Comparison of ENCODE assay signal across 8 cellular contexts in the genomic region with DNA sequence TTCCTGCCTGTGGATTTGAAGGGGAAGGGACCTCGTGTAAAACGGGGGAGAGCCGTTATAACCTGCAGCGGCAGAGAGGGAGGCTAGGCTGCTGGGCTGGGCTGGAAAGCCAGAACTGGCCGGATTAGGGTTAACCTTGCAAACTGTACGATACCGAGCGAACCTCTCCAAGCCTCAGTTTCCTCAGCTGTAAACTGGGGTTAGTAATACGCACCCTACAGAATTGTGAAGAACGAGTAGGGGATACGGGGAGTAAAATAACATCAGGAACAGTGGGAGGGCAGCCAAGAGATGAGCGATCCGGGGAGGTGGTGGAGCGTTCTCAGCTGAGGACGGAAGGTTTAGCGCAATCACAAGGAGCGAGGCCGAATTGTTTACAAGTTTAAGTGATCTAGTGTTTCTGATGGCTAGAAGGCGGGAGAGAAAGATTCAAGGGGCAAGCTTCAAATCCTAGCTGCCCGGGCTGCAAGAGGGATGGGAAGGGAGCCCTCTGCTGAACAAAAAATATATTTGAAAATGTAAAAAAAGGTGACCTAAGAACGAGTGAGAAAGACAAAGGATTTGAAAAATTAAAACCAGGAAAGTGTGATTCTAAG. TPM values are rescaled to one million over a fixed set of nuclear protein-coding genes. Genes with fewer than 3 reads are reported as not detected.
A peak's percentile ranks its signal among the peaks of the same experiment; 100 is the strongest.
DNase-seq lines count a peak whose midpoint lies in the region; ATAC-seq and TF ChIP-seq lines count a peak whose summit lies in the region.

No MANE protein-coding gene starts in this region.

- no peak overlapping the region for H4K12ac ChIP-seq in trophoblast cell (ENCODE audit: low read depth, low read length)

- H3K79me1 ChIP-seq in trophoblast cell (ENCODE audit: low read length): peaks cover 3% of the 10 kb centered on the region

- intact Hi-C loops in left ventricle myocardium inferior (cut with micrococcal nuclease): loop anchor here (5.0 kb wide), 1 partner anchor 86 kb away; no protein-coding TSS in a partner anchor

- no peak overlapping the region for H2BK12ac ChIP-seq in trophoblast cell (ENCODE audit: low read length)

- no peaks in the 10 kb centered on the region for H3K79me2 ChIP-seq in trophoblast cell (ENCODE audit: control insufficient read depth, insufficient read depth, low read length, poor library complexity)

- H2AFZ ChIP-seq in trophoblast cell (ENCODE audit: insufficient read depth, low read length, poor library complexity): peak overlapping the region; percentile 67

- no peaks in the 10 kb centered on the region for H3K36me3 ChIP-seq in NT2/D1 (ENCODE audit: insufficient read depth, insufficient read length, low read length)
- H3K36me3 ChIP-seq in left ventricle myocardium inferior: no peaks in the 10 kb centered on the region
- no peaks in the 10 kb centered on the region for H3K36me3 ChIP-seq in trophoblast cell (ENCODE audit: control insufficient read depth in 1 of 2, insufficient read depth in 2 of 2, low read length in 2 of 2)

- H3K14ac ChIP-seq in trophoblast cell (ENCODE audit: low read length): no peak overlapping the region

- H3K9ac ChIP-seq in NT2/D1 (ENCODE audit: insufficient read length, low read depth): peak overlapping the region; percentile 87
- H3K9ac ChIP-seq in trophoblast cell (ENCODE audit: low read length): peak overlapping the region; percentile 28

- ATAC-seq in GM21717 (IDR thresholded peaks at IDR 0.05; ENCODE audit: unreplicated experiment): no peak

- no peaks in the 10 kb centered on the region for H3K9me3 ChIP-seq in NT2/D1 (ENCODE audit: insufficient read depth, low read length)
- H3K9me3 ChIP-seq in left ventricle myocardium inferior (replicated peaks): no peaks in the 10 kb centered on the region
- no peaks in the 10 kb centered on the region for H3K9me3 ChIP-seq in trophoblast cell (ENCODE audit: insufficient read depth, low read depth, low read length)

- no peak overlapping the region for H2BK5ac ChIP-seq in trophoblast cell (ENCODE audit: low read depth, low read length, poor library complexity)

- H3K4me1 ChIP-seq in NT2/D1 (ENCODE audit: insufficient read depth, insufficient read length) (no peaks in the 10 kb centered on the region), left ventricle myocardium inferior (peaks cover 50% of the 10 kb centered on the region), trophoblast cell (ENCODE audit: control insufficient read depth in 1 of 2, insufficient read depth in 2 of 2, low read length in 2 of 2) (peaks cover 15% of the 10 kb centered on the region in 2 experiments)

- H3K4me3 ChIP-seq in NT2/D1 (ENCODE audit: insufficient read length, low read depth) (peak overlapping the region; percentile 73), left ventricle myocardium inferior (peak overlapping the region; percentile 79), trophoblast cell (ENCODE audit: low read depth, low read length) (peak overlapping the region; percentile 56)

- H4K91ac ChIP-seq in trophoblast cell (ENCODE audit: low read depth, low read length): no peak overlapping the region

- H3K18ac ChIP-seq in trophoblast cell (ENCODE audit: low read length): no peak overlapping the region

- peak overlapping the region; percentile 85 for H3K4me2 ChIP-seq in trophoblast cell (ENCODE audit: low read length)

- no peak overlapping the region for H2AK5ac ChIP-seq in trophoblast cell (ENCODE audit: low read length)

- H3K27me3 ChIP-seq in NT2/D1 (ENCODE audit: insufficient read depth, insufficient read length): peaks cover 68% of the 10 kb centered on the region
- peaks cover 24% of the 10 kb centered on the region for H3K27me3 ChIP-seq in left ventricle myocardium inferior (ENCODE audit: low read depth)
- H3K27me3 ChIP-seq in trophoblast cell (ENCODE audit: insufficient read depth, low read length): peaks cover 31% of the 10 kb centered on the region

- TF ChIP-seq CTCF in left ventricle myocardium inferior (IDR thresholded peaks at IDR 0.05; ENCODE audit: borderline replicate concordance): peak; percentile 60

- no peak overlapping the region for H4K8ac ChIP-seq in trophoblast cell (ENCODE audit: low read depth, low read length)

- H3K23ac ChIP-seq in trophoblast cell (ENCODE audit: low read length): no peak overlapping the region

- H3K27ac ChIP-seq in angular gyrus (ENCODE audit: low read depth, low read length) (peak overlapping the region; percentile 7), left ventricle myocardium inferior (replicated peaks) (peak overlapping the region; percentile 68), trophoblast cell (ENCODE audit: low read depth, low read length) (no peak overlapping the region)

- no CpG with 5 or more reads among the region's 21 CpGs for WGBS in trophoblast cell (ENCODE audit: extremely low coverage, insufficient coverage, insufficient read length)

- TF ChIP-seq EP300 in Ishikawa (IDR thresholded peaks at IDR 0.05; ENCODE audit: borderline replicate concordance): no peak

- no peak overlapping the region for H2BK120ac ChIP-seq in trophoblast cell (ENCODE audit: insufficient read depth, low read length, poor library complexity)

- no peak overlapping the region for H3K4ac ChIP-seq in trophoblast cell (ENCODE audit: low read depth, low read length)

- DNase-seq in DMS79 (lab: John Stamatoyannopoulos, UW) (peak; percentile 84), NT2/D1 (ENCODE audit: low read depth, low spot score) (peak; percentile 58), left ventricle myocardium inferior (no peak), trophoblast cell (peak; percentile 47 to 77)
- DNase-seq in effector CD8-positive, alpha-beta T cell (lab: John Stamatoyannopoulos, UW): no peak

- TF ChIP-seq RAD21 in Ishikawa (IDR thresholded peaks at IDR 0.05; ENCODE audit: low read depth): peak; percentile 83

TF ChIP-seq in Ishikawa, 13 proteins besides CTCF, POLR2A, EP300 and RAD21:
- TF ChIP-seq, protein P1, sequence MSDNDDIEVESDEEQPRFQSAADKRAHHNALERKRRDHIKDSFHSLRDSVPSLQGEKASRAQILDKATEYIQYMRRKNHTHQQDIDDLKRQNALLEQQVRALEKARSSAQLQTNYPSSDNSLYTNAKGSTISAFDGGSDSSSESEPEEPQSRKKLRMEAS (IDR thresholded peaks at IDR 0.05): 0 out of 2 replicates have a peak, but pooled peaks have one; percentile 14
- no peak for TF ChIP-seq TAF1 (IDR thresholded peaks at IDR 0.05; ENCODE audit: low read depth)
TF ChIP-seq in Ishikawa: peak in this region for 1.

RNA-seq across cellular contexts. Expression of gene SEMA5B, which starts 0.8 kb away (rescaled TPM):
- total RNA-seq in left ventricle myocardium inferior: 5.3 TPM
- polyA plus RNA-seq in trophoblast cell (2013): 8.9 and 9.2 TPM in 2 replicates

RNA-seq across cellular contexts. Expression of gene PDIA5, which starts 38.5 kb away (rescaled TPM):
- 6.0 TPM for total RNA-seq in left ventricle myocardium inferior
- polyA plus RNA-seq in trophoblast cell (2013): 77.0 and 78.2 TPM in 2 replicates

Comparison
In these comparisons a context has a peak if more than half of its experiments do, and no peak if none do; other contexts are left out.
1. DNase-seq: peak in DMS79 (single experiment), NT2/D1 (single experiment) and trophoblast cell (2 of 2); none in left ventricle myocardium inferior (single experiment) and effector CD8-positive, alpha-beta T cell (single experiment).
2. Peak in every context shown above with its lines, with median percentiles within 50 percentile points of each other: H3K4me3 ChIP-seq.